23 cellular contexts compared by ENCODE assay signal in the genomic region with DNA sequence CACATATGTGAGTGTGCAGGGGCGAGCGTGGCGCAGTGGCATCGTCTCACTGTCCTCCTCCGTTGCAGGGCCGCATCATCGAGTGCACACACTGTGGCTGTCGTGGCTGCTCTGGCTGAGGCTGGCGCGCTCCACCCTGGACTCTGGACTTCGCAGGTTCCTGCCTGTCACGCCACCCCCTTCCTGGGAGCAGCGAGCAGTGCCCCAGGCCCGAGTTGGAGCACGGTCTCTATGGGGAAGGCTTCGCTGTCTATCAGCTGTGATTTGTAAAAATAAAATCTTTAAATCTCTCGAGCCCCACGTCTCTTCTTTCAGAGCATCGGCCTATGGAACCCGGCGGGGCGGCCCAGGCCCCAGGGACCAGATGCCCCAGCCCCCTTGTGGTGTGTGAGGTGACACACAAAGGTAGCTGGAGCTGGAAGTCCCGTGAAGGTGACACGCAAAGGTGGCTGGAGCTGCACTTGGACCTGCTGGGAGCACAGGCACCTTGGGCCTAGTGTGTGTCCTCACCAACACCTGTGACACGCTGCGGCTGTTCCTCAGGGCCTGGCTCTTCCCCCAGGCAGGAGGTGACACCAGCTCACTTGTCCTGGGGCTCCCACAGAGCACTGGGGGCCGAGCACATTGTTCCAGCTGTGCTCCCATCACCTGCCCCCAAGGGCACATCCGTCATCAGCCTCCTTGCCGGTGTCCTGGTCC. TPM values are rescaled to one million over a fixed set of nuclear protein-coding genes. Genes with fewer than 3 reads are reported as not detected.
DNase-seq lines count a peak whose midpoint lies in the region; ATAC-seq and TF ChIP-seq lines count a peak whose summit lies in the region.
"Had no signal": no experiment of that assay in that cellular context is flagged by ENCODE, and none has a peak within 500 bp of the region (broad histone marks: within the 10 kb centered on the region; RNA-seq: fewer than 3 reads in every experiment).

No MANE protein-coding gene starts in this region.

- no peaks in the 10 kb centered on the region for H3K4me1 ChIP-seq in mammary epithelial cell (ENCODE audit: insufficient read depth, low read length)
- no peaks in the 10 kb centered on the region for H3K4me1 ChIP-seq in breast epithelium
- H3K4me1 ChIP-seq in HEK293 (ENCODE audit: control insufficient read depth, insufficient read depth, low read length), result no peaks in the 10 kb centered on the region

- H3K4me3 ChIP-seq in mammary epithelial cell (replicated peaks in 1 of 3; ENCODE audit: insufficient read depth in 1 of 3, low read depth in 2 of 3, low read length in 3 of 3) (no peak overlapping the region), breast epithelium (no peak overlapping the region), HEK293 (ENCODE audit: low read depth, low read length) (no peak overlapping the region), WERI-Rb-1 (ENCODE audit: low read depth, low read length) (no peak overlapping the region)
- H3K4me3 ChIP-seq: smooth muscle cell, thoracic aorta had no signal

- 84% methylated on average over 29 of the region's 29 CpGs for WGBS in mammary epithelial cell (ENCODE audit: low coverage, missing lambda C conversion rate)

- H3K4me3 Mint-ChIP-seq in stimulated activated naive B cell treated with anti-CD40 and anti-IgM and Interleukin-4, amounts not matched to agents 10 μg/mL and 1 μg/mL and 100 μg/mL, for 72 hours, result no peak overlapping the region
- H3K4me3 Mint-ChIP-seq: activated CD8-positive, alpha-beta memory T cell treated with anti-CD3 and anti-CD28 coated beads, Interleukin-2, amount 10 ng/mL, durations not matched to agents 7 days and 5 days; activated T-cell treated with anti-CD3 and anti-CD28 coated beads, Interleukin-2, amount 50 U/mL, for 72 hours; brain; nephron; stimulated activated naive CD8-positive, alpha-beta T cell treated with anti-CD3 and anti-CD28 coated beads, Interleukin-15, amount 100 ng/mL, for 72 hours; WTC11 had no signal

- no peaks in the 10 kb centered on the region for H3K27me3 Mint-ChIP-seq in stimulated activated naive B cell treated with anti-CD40 and anti-IgM and Interleukin-4, amounts not matched to agents 10 μg/mL and 1 μg/mL and 100 μg/mL, for 72 hours
- H3K27me3 Mint-ChIP-seq: activated CD8-positive, alpha-beta memory T cell treated with anti-CD3 and anti-CD28 coated beads, Interleukin-2, amount 10 ng/mL, durations not matched to agents 7 days and 5 days; brain; stimulated activated naive CD8-positive, alpha-beta T cell treated with anti-CD3 and anti-CD28 coated beads, Interleukin-15, amount 100 ng/mL, for 72 hours had no signal

- peak overlapping the region; percentile 81 for H3K27ac Mint-ChIP-seq in stimulated activated naive B cell treated with anti-CD40 and anti-IgM and Interleukin-4, amounts not matched to agents 10 μg/mL and 1 μg/mL and 100 μg/mL, for 72 hours
- H3K27ac Mint-ChIP-seq: activated CD8-positive, alpha-beta memory T cell treated with anti-CD3 and anti-CD28 coated beads, Interleukin-2, amount 10 ng/mL, durations not matched to agents 7 days and 5 days; activated T-cell treated with anti-CD3 and anti-CD28 coated beads, Interleukin-2, amount 50 U/mL, for 72 hours; nephron; WTC11 had no signal

- peaks cover 55 to 59% of the 10 kb centered on the region in 2 donors for H3K36me3 Mint-ChIP-seq in stimulated activated naive B cell treated with anti-CD40 and anti-IgM and Interleukin-4, amounts not matched to agents 10 μg/mL and 1 μg/mL and 100 μg/mL, for 72 hours

- no peak overlapping the region for H2AFZ ChIP-seq in mammary epithelial cell (ENCODE audit: low read depth, low read length)

- intact Hi-C loops in mammary epithelial cell (cut with micrococcal nuclease) (no loop called here), breast epithelium (cut with DNase I; ENCODE audit: low total_unique reads) (no loop called here)

- no peak for ATAC-seq in stimulated activated naive B cell treated with anti-CD40 and anti-IgM and Interleukin-4, amounts not matched to agents 10 μg/mL and 1 μg/mL and 100 μg/mL, for 72 hours (replicated peaks)
- no peak for ATAC-seq in HG03565 (IDR thresholded peaks at IDR 0.05; ENCODE audit: unreplicated experiment)
- ATAC-seq: activated CD8-positive, alpha-beta memory T cell treated with anti-CD3 and anti-CD28 coated beads, Interleukin-2, amount 10 ng/mL, durations not matched to agents 7 days and 5 days; WTC11 had no signal

- TF ChIP-seq CTCF in mammary epithelial cell (conservative IDR thresholded peaks at IDR 0.05 in 1 of 2, IDR thresholded peaks at IDR 0.05 in 1 of 2; ENCODE audit: extremely low read depth in 1 of 2, insufficient read depth in 1 of 2, low read depth in 1 of 2, low read length in 2 of 2) (no peak), breast epithelium (IDR thresholded peaks at IDR 0.05) (no peak), HEK293 (tag by site-specific recombination; IDR thresholded peaks at IDR 0.05) (no peak), WERI-Rb-1 (IDR thresholded peaks at IDR 0.05; ENCODE audit: low read depth, low read length) (no peak)

- H3K4me1 Mint-ChIP-seq in stimulated activated naive B cell treated with anti-CD40 and anti-IgM and Interleukin-4, amounts not matched to agents 10 μg/mL and 1 μg/mL and 100 μg/mL, for 72 hours, result peaks cover 9 to 14% of the 10 kb centered on the region in 2 donors
- H3K4me1 Mint-ChIP-seq: brain, nephron had no signal

- in situ Hi-C loops in mammary epithelial cell (cut with MboI; ENCODE audit: low sequenced_read_pairs in 2 of 2), result no loop called here

- TSS peak; percentile 33 for BruUV-seq in mammary epithelial cell (replicated peaks; lab: Mats Ljungman, UMichigan)

- H3K9me3 ChIP-seq in mammary epithelial cell (replicated peaks; ENCODE audit: insufficient read depth, low read length) (no peaks in the 10 kb centered on the region), breast epithelium (no peaks in the 10 kb centered on the region), HEK293 (ENCODE audit: control insufficient read depth, insufficient read depth, low read depth, low read length) (no peaks in the 10 kb centered on the region), WERI-Rb-1 (ENCODE audit: severe bottlenecking) (no peaks in the 10 kb centered on the region)
- H3K9me3 ChIP-seq: thoracic aorta had no signal

- H3K27me3 ChIP-seq in mammary epithelial cell (ENCODE audit: insufficient read depth, low read length) (no peaks in the 10 kb centered on the region), breast epithelium (no peaks in the 10 kb centered on the region), WERI-Rb-1 (ENCODE audit: insufficient read depth, low read depth, severe bottlenecking) (no peaks in the 10 kb centered on the region)

- H3K27ac ChIP-seq in mammary epithelial cell (ENCODE audit: insufficient read depth, low read depth, low read length) (no peak overlapping the region), breast epithelium (no peak overlapping the region), HEK293 (ENCODE audit: extremely low read depth, low read depth, low read length) (no peak overlapping the region), WERI-Rb-1 (no peak overlapping the region)
- H3K27ac ChIP-seq: thoracic aorta had no signal

- H3K9me3 Mint-ChIP-seq in stimulated activated naive B cell treated with anti-CD40 and anti-IgM and Interleukin-4, amounts not matched to agents 10 μg/mL and 1 μg/mL and 100 μg/mL, for 72 hours, result peaks cover 0 to 5% of the 10 kb centered on the region in 2 donors
- H3K9me3 Mint-ChIP-seq: activated T-cell treated with anti-CD3 and anti-CD28 coated beads, Interleukin-2, amount 50 U/mL, for 72 hours; nephron; stimulated activated naive CD8-positive, alpha-beta T cell treated with anti-CD3 and anti-CD28 coated beads, Interleukin-15, amount 100 ng/mL, for 72 hours had no signal

- dilution Hi-C loops in mammary epithelial cell (cut with HindIII; ENCODE audit: low sequenced_read_pairs), result no loop called here

- POLR2A ChIA-PET in HEK293 (lab: Yijun Ruan, JAX), result interaction anchor here (1.1 to 4.9 kb wide), 3 partner anchors 10 to 30 kb away, joined by 3 to 36 read pairs (median 5); a partner anchor contains a TSS

- TF ChIP-seq POLR2A in breast epithelium (IDR thresholded peaks at IDR 0.05), result no peak

- H3K79me2 ChIP-seq in mammary epithelial cell (ENCODE audit: insufficient read depth, low read length), result peaks cover 9% of the 10 kb centered on the region

- no peak overlapping the region for H3K4me2 ChIP-seq in mammary epithelial cell (ENCODE audit: insufficient read depth, low read depth, low read length)
- H3K4me2 ChIP-seq: smooth muscle cell had no signal

- CTCF ChIA-PET in mammary epithelial cell (lab: Charles Lee; ENCODE audit: low non-redundant PET) (interaction anchor here (0.6 kb wide), 1 partner anchor 19 kb away, joined by 3 read pairs; no protein-coding TSS in a partner anchor), HEK293 (lab: Yijun Ruan, JAX) (interaction anchor here (0.6 kb wide), 1 partner anchor 443 kb away, joined by 3 read pairs; no protein-coding TSS in a partner anchor)

- no peaks in the 10 kb centered on the region for H4K20me1 ChIP-seq in mammary epithelial cell (ENCODE audit: insufficient read depth, low read length)

- DNase-seq in mammary epithelial cell, result no peak
- no peak for DNase-seq in breast epithelium (ENCODE audit: low spot score in 2 of 2)
- DNase-seq in epidermal melanocyte (ENCODE audit: insufficient read length, low spot score), result peak; percentile 11
- no peak for DNase-seq in stimulated activated naive B cell treated with anti-CD40 and anti-IgM and Interleukin-4, amounts not matched to agents 10 μg/mL and 1 μg/mL and 100 μg/mL, for 72 hours
- DNase-seq in AG08395 (ENCODE audit: low spot score), result no peak
- no peak for DNase-seq in WERI-Rb-1
- DNase-seq: activated CD4-positive, alpha-beta T cell treated with anti-CD3 and anti-CD28 coated beads, Interleukin-2, amount 50 U/mL, for 1 hour; activated CD8-positive, alpha-beta memory T cell treated with anti-CD3 and anti-CD28 coated beads, Interleukin-2, amount 10 ng/mL, durations not matched to agents 7 days and 5 days; activated naive CD4-positive, alpha-beta T cell treated with Interleukin-2 at 50 U/mL for 16 hours; activated T-cell treated with anti-CD3 and anti-CD28 coated beads, Interleukin-2, amount 50 U/mL, for 72 hours; amniotic stem cell; hippocampal formation; NCI-H446; NCI-H774; retina; stimulated activated naive CD8-positive, alpha-beta T cell treated with anti-CD3 and anti-CD28 coated beads, Interleukin-15, amount 100 ng/mL, for 72 hours had no signal

- H3K9ac ChIP-seq in mammary epithelial cell (ENCODE audit: insufficient read depth, low read length), result no peak overlapping the region

- H3K36me3 ChIP-seq in mammary epithelial cell (ENCODE audit: insufficient read depth, low read length) (peaks cover 37% of the 10 kb centered on the region), breast epithelium (peaks cover 23% of the 10 kb centered on the region), HEK293 (ENCODE audit: control insufficient read depth in 2 of 2, insufficient read depth in 1 of 2, low read length in 2 of 2) (peaks cover 37 to 93% of the 10 kb centered on the region in 2 experiments), WERI-Rb-1 (peaks cover 85% of the 10 kb centered on the region)

RNA-seq across cellular contexts. Expression of a gene that starts 10.7 kb away (rescaled TPM):
- total RNA-seq in mammary epithelial cell (100 to 1,000 TPM in 1 of 2 donors, 10 to 100 TPM in 1; 52.3 to 140 TPM), breast epithelium (10 to 100 TPM; 53.9 to 69.8 (median 65.4) TPM)
- polyA plus RNA-seq in mammary epithelial cell, result 59.9 TPM
- polyA minus RNA-seq in mammary epithelial cell, result 26.9 TPM

RNA-seq across cellular contexts. Expression of a gene that starts 11.1 kb away (rescaled TPM):
- total RNA-seq in mammary epithelial cell, result 100 to 1,000 TPM in 1 of 2 donors, 10 to 100 TPM in 1; 23.0 to 182 TPM
- polyA plus RNA-seq in mammary epithelial cell, result 60.9 TPM
- 30.6 TPM for polyA minus RNA-seq in mammary epithelial cell
- 10 to 100 TPM; 39.4 to 86.4 (median 51.5) TPM for total RNA-seq in breast epithelium

RNA-seq across cellular contexts. Expression of a gene that starts 19.1 kb away (rescaled TPM):
- total RNA-seq in mammary epithelial cell (1 to 10 TPM; 7.0 to 7.2 TPM), breast epithelium (1 to 10 TPM; 4.5 to 8.3 (median 4.9) TPM)
- polyA plus RNA-seq in mammary epithelial cell, result 5.2 TPM
- polyA minus RNA-seq in mammary epithelial cell, result 31.8 TPM

RNA-seq across cellular contexts. Expression of a gene that starts 19.3 kb away (rescaled TPM):
- total RNA-seq in mammary epithelial cell, result 100 to 1,000 TPM in 1 of 2 donors, 10 to 100 TPM in 1; 60.4 to 107 TPM
- polyA plus RNA-seq in mammary epithelial cell, result 28.8 TPM
- polyA minus RNA-seq in mammary epithelial cell, result 38.8 TPM
- 10 to 100 TPM; 32.8 to 40.6 (median 32.9) TPM for total RNA-seq in breast epithelium

RNA-seq across cellular contexts. Expression of a gene that starts 44.9 kb away (rescaled TPM):
- total RNA-seq in mammary epithelial cell (100 to 1,000 TPM; 196 to 228 TPM), breast epithelium (100 to 1,000 TPM; 108 to 176 (median 169) TPM)
- 547 TPM for polyA plus RNA-seq in mammary epithelial cell
- polyA minus RNA-seq in mammary epithelial cell, result 215 TPM
